ENCODE assay signal across 8 cellular contexts in genomic region chr17:48545022-48545376, GRCh38. TPM values are rescaled to one million over a fixed set of nuclear protein-coding genes. Genes with fewer than 3 reads are reported as not detected.
A peak's percentile ranks its signal among the peaks of the same experiment; 100 is the strongest.
DNase-seq lines count a peak whose midpoint lies in the region; ATAC-seq and TF ChIP-seq lines count a peak whose summit lies in the region.

Gene HOXB2, minus strand, starts transcription at chr17:48545109. Its CDS starts 198 bp downstream, at chr17:48544911.

- ATAC-seq in GM18502 (IDR thresholded peaks at IDR 0.05; ENCODE audit: poor library complexity, unreplicated experiment) = no peak

- H3K27me3 ChIP-seq in mononuclear cell (ENCODE audit: insufficient read depth, low read length) = peaks cover 64% of the 10 kb centered on the region

- no TSS peak for BruUV-seq in Calu3 (replicated peaks; lab: Mats Ljungman, UMichigan)

- H3K36me3 Mint-ChIP-seq in Calu3 (ENCODE audit: insufficient read depth, unreplicated experiment) (peaks cover 82% of the 10 kb centered on the region), chondrocyte (ENCODE audit: low read depth) (peaks cover 4% of the 10 kb centered on the region)

- DNase-seq in Calu3 = no peak
- DNase-seq in NCI-H2081 (lab: John Stamatoyannopoulos, UW) = peak; percentile 77 to 88
- DNase-seq in chondrocyte (ENCODE audit: low spot score) = no peak
- no peak for DNase-seq in SHP77 (lab: John Stamatoyannopoulos, UW)
- no peak for DNase-seq in DMS 273 treated with DMSO at 0.1 percent for 48 hours (lab: John Stamatoyannopoulos, UW)
- DNase-seq in GM13977 (ENCODE audit: low spot score) = no peak

- H3K4me3 Mint-ChIP-seq in Calu3 (ENCODE audit: low read depth, unreplicated experiment) (peak within 1 kb of the TSS; percentile 68), chondrocyte (ENCODE audit: unreplicated experiment) (peak within 1 kb of the TSS; percentile 70)

- H3K4me1 Mint-ChIP-seq in Calu3 (ENCODE audit: low read depth, unreplicated experiment) (peaks cover 31% of the 10 kb centered on the region), chondrocyte (ENCODE audit: low read depth) (peaks cover 8% of the 10 kb centered on the region)

- H3K9me3 ChIP-seq in mononuclear cell (ENCODE audit: low read depth, low read length) = no peaks in the 10 kb centered on the region

- H3K4me3 ChIP-seq in mononuclear cell (ENCODE audit: low read length) = peak within 1 kb of the TSS; percentile 49

- CTCF ChIA-PET in Calu3 (lab: Charles Lee) = no interaction called here

- intact Hi-C loops in Calu3 (cut with micrococcal nuclease; ENCODE audit: unreplicated experiment) = no loop called here

- H3K4me1 ChIP-seq in mononuclear cell (ENCODE audit: insufficient read depth, low read length) = peaks cover 59% of the 10 kb centered on the region

- H3K27ac Mint-ChIP-seq in Calu3 (ENCODE audit: unreplicated experiment) = peak within 1 kb of the TSS; percentile 83
- H3K27ac Mint-ChIP-seq in chondrocyte (ENCODE audit: unreplicated experiment) = peak within 1 kb of the TSS; percentile 68

- H3K9me3 Mint-ChIP-seq in Calu3 (ENCODE audit: low read depth, unreplicated experiment) = no peaks in the 10 kb centered on the region
- no peaks in the 10 kb centered on the region for H3K9me3 Mint-ChIP-seq in chondrocyte (ENCODE audit: low read depth)

- in situ Hi-C loops in GM13977 (cut with MboI; ENCODE audit: low pct_unique_long_range_greater_than_20kb, low sequenced_read_pairs, unreplicated experiment) = no loop called here

- TF ChIP-seq CTCF in Calu3 (IDR thresholded peaks at IDR 0.05; ENCODE audit: unreplicated experiment) = no peak
- TF ChIP-seq CTCF in chondrocyte (IDR thresholded peaks at IDR 0.05) = no peak
- TF ChIP-seq CTCF in GM13977 (IDR thresholded peaks at IDR 0.05; ENCODE audit: extremely low read depth, insufficient read depth, missing control alignments) = no peak

- H3K27me3 Mint-ChIP-seq in Calu3 (ENCODE audit: unreplicated experiment) (peaks cover 56% of the 10 kb centered on the region), chondrocyte (ENCODE audit: low read depth) (peaks cover 78% of the 10 kb centered on the region)

RNA-seq across cellular contexts. Expression of gene HOXB2, which starts in this region (rescaled TPM):
- total RNA-seq in Calu3 (2022) = 24.5 and 32.6 TPM in 2 replicates
- total RNA-seq in chondrocyte = 0.72 TPM in 2 of 3 replicates, not detected in the other
- 7.6 TPM for total RNA-seq in mononuclear cell

Comparison
In these comparisons a context has a peak if more than half of its experiments do, and no peak if none do; other contexts are left out.
1. DNase-seq: peak in NCI-H2081 (2 of 2); none in Calu3 (single experiment), chondrocyte (single experiment), SHP77 (0 of 2), DMS 273 treated with DMSO at 0.1 percent for 48 hours (single experiment) and GM13977 (single experiment).